Comparison of ENCODE assay signal across 8 cellular contexts in the genomic region with DNA sequence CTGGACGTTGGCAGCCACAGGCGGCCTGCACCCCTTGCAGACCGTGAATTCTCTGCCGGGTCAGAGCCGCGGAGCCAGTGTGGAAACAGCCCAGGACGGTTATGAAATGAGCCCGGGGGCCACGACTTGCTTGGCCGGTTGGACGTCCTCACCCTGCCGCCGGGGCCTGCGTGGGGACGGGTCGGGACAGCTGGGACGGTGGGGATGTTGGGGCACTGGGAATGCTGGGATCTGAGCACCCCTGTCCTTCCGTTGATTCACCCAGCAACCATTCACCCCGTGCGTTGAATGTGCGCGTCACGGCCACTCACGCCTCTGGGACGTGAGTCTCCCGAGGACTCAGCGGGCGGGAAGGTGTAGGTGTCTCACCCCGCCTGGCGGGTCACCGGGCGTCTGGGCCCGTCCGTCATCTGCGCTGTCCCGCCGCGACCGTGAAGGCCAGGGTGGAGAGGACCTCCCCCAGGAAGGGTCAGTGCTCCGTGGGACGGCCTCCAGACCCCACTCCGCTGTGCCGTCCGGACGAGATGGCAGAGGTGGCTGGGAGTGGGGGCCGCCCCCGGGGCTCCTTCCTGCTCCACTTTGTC. TPM values are rescaled to one million over a fixed set of nuclear protein-coding genes. Genes with fewer than 3 reads are reported as not detected.
DNase-seq lines count a peak whose midpoint lies in the region; ATAC-seq and TF ChIP-seq lines count a peak whose summit lies in the region.

No MANE protein-coding gene starts in this region.

- peak overlapping the region; percentile 84 for H2AFZ ChIP-seq in osteoblast (ENCODE audit: low read length)

- H3K79me2 ChIP-seq in osteoblast (ENCODE audit: insufficient read depth, low read length): peaks cover 12% of the 10 kb centered on the region

- peaks cover 2% of the 10 kb centered on the region for H4K20me1 ChIP-seq in osteoblast (ENCODE audit: insufficient read depth, low read length)

- H3K27me3 Mint-ChIP-seq in WTC11 (ENCODE audit: low read depth): no peaks in the 10 kb centered on the region

- H3K4me1 ChIP-seq in osteoblast (ENCODE audit: insufficient read depth, low read length): peaks cover 11% of the 10 kb centered on the region

- no peaks in the 10 kb centered on the region for H3K27me3 ChIP-seq in osteoblast (ENCODE audit: insufficient read depth, low read length)

- peaks cover 22% of the 10 kb centered on the region for H3K4me1 Mint-ChIP-seq in WTC11

- H3K36me3 ChIP-seq in osteoblast (ENCODE audit: insufficient read depth, low read length): no peaks in the 10 kb centered on the region

- H3K9me3 Mint-ChIP-seq in WTC11: no peaks in the 10 kb centered on the region

- peak overlapping the region; percentile 92 for H3K4me2 ChIP-seq in osteoblast (ENCODE audit: insufficient read depth, low read length)

- H3K4me3 ChIP-seq in fibroblast of pulmonary artery (replicated peaks; ENCODE audit: low read depth, low read length) (peak overlapping the region; percentile 65), osteoblast (ENCODE audit: insufficient read depth, low read length) (peak overlapping the region; percentile 88)

- peaks cover 11% of the 10 kb centered on the region for H3K36me3 Mint-ChIP-seq in WTC11

- DNase-seq in WTC11 (ENCODE audit: low spot score) (no peak), fibroblast of pulmonary artery (ENCODE audit: low read depth) (peak; percentile 39), osteoblast (ENCODE audit: insufficient read length, low spot score, missing footprints) (peak; percentile 98), Ammon's horn (ENCODE audit: low spot score) (no peak), DMS153 treated with DMSO at 0.1 percent for 48 hours (lab: John Stamatoyannopoulos, UW; ENCODE audit: unreplicated experiment) (no peak), NCI-H446 (lab: John Stamatoyannopoulos, UW) (no peak)

- peak overlapping the region; percentile 84 for H3K27ac ChIP-seq in osteoblast (ENCODE audit: low read depth, low read length)

- H3K4me3 Mint-ChIP-seq in WTC11: peak overlapping the region; percentile 74

- H3K27ac Mint-ChIP-seq in WTC11: no peak overlapping the region

- H3K9me3 ChIP-seq in osteoblast (ENCODE audit: low read depth, low read length): no peaks in the 10 kb centered on the region

- peak; percentile 55 for ATAC-seq in GM18502 (IDR thresholded peaks at IDR 0.05; ENCODE audit: poor library complexity, unreplicated experiment)
- ATAC-seq in HG02973 (IDR thresholded peaks at IDR 0.05; ENCODE audit: unreplicated experiment): peak; percentile 32
- ATAC-seq in WTC11: no peak; the same call in none of the 2 replicates

- CTCF ChIA-PET in WTC11 (lab: Charles Lee): no interaction called here

- POLR2A ChIA-PET in WTC11 (lab: Charles Lee): no interaction called here

- TF ChIP-seq CTCF in WTC11 (IDR thresholded peaks at IDR 0.05): no peak
- no peak for TF ChIP-seq CTCF in fibroblast of pulmonary artery (IDR thresholded peaks at IDR 0.05; ENCODE audit: low read length, missing control alignments)
- no peak for TF ChIP-seq CTCF in osteoblast (IDR thresholded peaks at IDR 0.05; ENCODE audit: extremely low read depth, low read depth, low read length)

TF ChIP-seq in WTC11, 78 proteins besides CTCF, POLR2A, EP300 and RAD21:
- TF ChIP-seq, protein P1, sequence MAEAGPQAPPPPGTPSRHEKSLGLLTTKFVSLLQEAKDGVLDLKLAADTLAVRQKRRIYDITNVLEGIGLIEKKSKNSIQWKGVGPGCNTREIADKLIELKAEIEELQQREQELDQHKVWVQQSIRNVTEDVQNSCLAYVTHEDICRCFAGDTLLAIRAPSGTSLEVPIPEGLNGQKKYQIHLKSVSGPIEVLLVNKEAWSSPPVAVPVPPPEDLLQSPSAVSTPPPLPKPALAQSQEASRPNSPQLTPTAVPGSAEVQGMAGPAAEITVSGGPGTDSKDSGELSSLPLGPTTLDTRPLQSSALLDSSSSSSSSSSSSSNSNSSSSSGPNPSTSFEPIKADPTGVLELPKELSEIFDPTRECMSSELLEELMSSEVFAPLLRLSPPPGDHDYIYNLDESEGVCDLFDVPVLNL (CRISPR knock-in tag; IDR thresholded peaks at IDR 0.05; ENCODE audit: borderline replicate concordance, low read depth): no peak
- TF ChIP-seq, protein P2, sequence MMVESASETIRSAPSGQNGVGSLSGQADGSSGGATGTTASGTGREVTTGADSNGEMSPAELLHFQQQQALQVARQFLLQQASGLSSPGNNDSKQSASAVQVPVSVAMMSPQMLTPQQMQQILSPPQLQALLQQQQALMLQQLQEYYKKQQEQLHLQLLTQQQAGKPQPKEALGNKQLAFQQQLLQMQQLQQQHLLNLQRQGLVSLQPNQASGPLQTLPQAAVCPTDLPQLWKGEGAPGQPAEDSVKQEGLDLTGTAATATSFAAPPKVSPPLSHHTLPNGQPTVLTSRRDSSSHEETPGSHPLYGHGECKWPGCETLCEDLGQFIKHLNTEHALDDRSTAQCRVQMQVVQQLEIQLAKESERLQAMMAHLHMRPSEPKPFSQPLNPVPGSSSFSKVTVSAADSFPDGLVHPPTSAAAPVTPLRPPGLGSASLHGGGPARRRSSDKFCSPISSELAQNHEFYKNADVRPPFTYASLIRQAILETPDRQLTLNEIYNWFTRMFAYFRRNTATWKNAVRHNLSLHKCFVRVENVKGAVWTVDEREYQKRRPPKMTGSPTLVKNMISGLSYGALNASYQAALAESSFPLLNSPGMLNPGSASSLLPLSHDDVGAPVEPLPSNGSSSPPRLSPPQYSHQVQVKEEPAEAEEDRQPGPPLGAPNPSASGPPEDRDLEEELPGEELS (CRISPR knock-in tag; IDR thresholded peaks at IDR 0.05): no peak
- TF ChIP-seq ZNF232 (CRISPR knock-in tag; IDR thresholded peaks at IDR 0.05): no peak
- TF ChIP-seq, protein P3, sequence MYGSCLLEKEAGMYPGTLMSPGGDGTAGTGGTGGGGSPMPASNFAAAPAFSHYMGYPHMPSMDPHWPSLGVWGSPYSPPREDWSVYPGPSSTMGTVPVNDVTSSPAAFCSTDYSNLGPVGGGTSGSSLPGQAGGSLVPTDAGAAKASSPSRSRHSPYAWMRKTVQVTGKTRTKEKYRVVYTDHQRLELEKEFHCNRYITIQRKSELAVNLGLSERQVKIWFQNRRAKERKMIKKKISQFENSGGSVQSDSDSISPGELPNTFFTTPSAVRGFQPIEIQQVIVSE (CRISPR knock-in tag; IDR thresholded peaks at IDR 0.05; ENCODE audit: borderline replicate concordance): no peak
- TF ChIP-seq, protein P4, sequence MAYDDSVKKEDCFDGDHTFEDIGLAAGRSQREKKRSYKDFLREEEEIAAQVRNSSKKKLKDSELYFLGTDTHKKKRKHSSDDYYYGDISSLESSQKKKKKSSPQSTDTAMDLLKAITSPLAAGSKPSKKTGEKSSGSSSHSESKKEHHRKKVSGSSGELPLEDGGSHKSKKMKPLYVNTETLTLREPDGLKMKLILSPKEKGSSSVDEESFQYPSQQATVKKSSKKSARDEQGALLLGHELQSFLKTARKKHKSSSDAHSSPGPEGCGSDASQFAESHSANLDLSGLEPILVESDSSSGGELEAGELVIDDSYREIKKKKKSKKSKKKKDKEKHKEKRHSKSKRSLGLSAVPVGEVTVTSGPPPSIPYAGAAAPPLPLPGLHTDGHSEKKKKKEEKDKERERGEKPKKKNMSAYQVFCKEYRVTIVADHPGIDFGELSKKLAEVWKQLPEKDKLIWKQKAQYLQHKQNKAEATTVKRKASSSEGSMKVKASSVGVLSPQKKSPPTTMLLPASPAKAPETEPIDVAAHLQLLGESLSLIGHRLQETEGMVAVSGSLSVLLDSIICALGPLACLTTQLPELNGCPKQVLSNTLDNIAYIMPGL (CRISPR knock-in tag; IDR thresholded peaks at IDR 0.05): no peak

RNA-seq across cellular contexts. Expression of a gene that starts 4.5 kb away (rescaled TPM):
- total RNA-seq in WTC11 (2021) (131 to 155 TPM (median 150 TPM) in 3 replicates), osteoblast (3.3 and 4.1 TPM in 2 replicates)

RNA-seq across cellular contexts. Expression of a gene that starts 41.9 kb away (rescaled TPM):
- 63.9 to 68.5 TPM (median 67.9 TPM) in 3 replicates for total RNA-seq in WTC11 (2021)
- 34.2 and 34.4 TPM in 2 replicates for total RNA-seq in osteoblast

Comparison
In these comparisons a context has a peak if more than half of its experiments do, and no peak if none do; other contexts are left out.
1. DNase-seq: peak in fibroblast of pulmonary artery (single experiment) and osteoblast (single experiment); none in WTC11 (single experiment), Ammon's horn (single experiment), DMS153 treated with DMSO at 0.1 percent for 48 hours (single experiment) and NCI-H446 (0 of 2).
2. RNA of a gene that starts 4.5 kb away (total RNA-seq): 131 to 155 TPM in WTC11; 3.3 to 4.1 TPM in osteoblast; every median in the first group is over 10 times any median in the second.